In the genomic region with DNA sequence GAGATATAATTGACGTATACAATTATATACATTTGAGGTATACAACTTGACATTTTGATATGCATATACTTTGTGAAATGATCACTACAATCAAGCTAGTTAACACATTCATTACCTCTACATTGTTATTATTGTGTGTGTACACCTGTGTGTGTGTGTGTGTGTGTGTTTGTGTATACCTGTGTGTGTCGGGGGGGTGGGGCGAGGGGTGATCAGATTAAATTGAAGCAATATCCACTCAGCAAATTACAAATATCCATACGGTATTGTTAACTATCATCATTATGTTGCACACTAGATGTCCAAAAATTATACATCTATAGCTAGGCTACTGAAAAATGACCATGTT, we compare ENCODE assay signal across 37 cellular contexts. TPM values are rescaled to one million over a fixed set of nuclear protein-coding genes. Genes with fewer than 3 reads are reported as not detected.
"Had no signal": no experiment of that assay in that cellular context is flagged by ENCODE, and none has a peak within 500 bp of the region (broad histone marks: within the 10 kb centered on the region; RNA-seq: fewer than 3 reads in every experiment).

No MANE protein-coding gene starts in this region.

- FAIRE-seq: astrocyte, bronchial epithelial cell had no signal

- H3K27ac ChIP-seq: brain microvascular endothelial cell, coronary artery, dorsolateral prefrontal cortex, esophagus muscularis mucosa, foreskin keratinocyte, gastrocnemius medialis, heart left ventricle, WERI-Rb-1 had no signal

- DNase-seq: activated B cell treated with CpG ODN at 0.5 μM for 24 hours; activated CD4-positive, alpha-beta T cell treated with anti-CD3 and anti-CD28 coated beads for 48 hours; activated CD4-positive, alpha-beta T cell treated with anti-CD3 and anti-CD28 coated beads, Interleukin-2, amount 50 U/mL, for 1 hour; activated CD4-positive, alpha-beta T cell treated with anti-CD3 and anti-CD28 coated beads, Interleukin-2, amount 50 U/mL, for 48 hours; activated CD8-positive, alpha-beta memory T cell treated with anti-CD3 and anti-CD28 coated beads for 24 hours; activated CD8-positive, alpha-beta T cell treated with anti-CD3 and anti-CD28 coated beads for 36 hours; activated effector memory CD4-positive, alpha-beta T cell treated with Interleukin-2 at 50 U/mL for 16 hours; activated gamma-delta T cell treated with Interleukin-2 at 50 U/mL for 16 hours; activated naive CD4-positive, alpha-beta T cell treated with anti-CD3 and anti-CD28 coated beads, Interleukin-2, amount 50 U/mL, for 16 hours; activated naive CD4-positive, alpha-beta T cell treated with Interleukin-2 at 50 U/mL for 16 hours; activated T-cell treated with anti-CD3 and anti-CD28 coated beads, Interleukin-2, amount 50 U/mL, for 4 hours; amniotic stem cell; anterior cingulate cortex; brain microvascular endothelial cell; dorsolateral prefrontal cortex; effector memory CD4-positive, alpha-beta T cell; endodermal cell; foreskin keratinocyte; gastrocnemius medialis; glutamatergic neuron; heart left ventricle; T-helper 1 cell; T-helper 17 cell; T1000; WERI-Rb-1 had no signal

- H3K27ac Mint-ChIP-seq: activated B cell treated with CpG ODN at 0.5 μM for 24 hours; activated CD8-positive, alpha-beta T cell treated with anti-CD3 and anti-CD28 coated beads for 36 hours; activated naive CD8-positive, alpha-beta T cell; activated T-helper 17 cell treated with anti-CD3 and anti-CD28 coated beads, Interleukin-2, amount 50 U/mL, for 72 hours; dendritic cell treated with granulocyte-macrophage colony-stimulating factor and Interleukin-4, amounts not matched to agents 40 ng/mL and 50 ng/mL, for 4 days; endodermal cell; T-helper 17 cell; T-helper 2 cell treated with Interferon-gamma antibody and Interleukin-4, amounts not matched to agents 5 μg/mL and 100 μg/mL, for 36 hours had no signal

- H3K9me3 ChIP-seq: esophagus muscularis mucosa, gastrocnemius medialis, heart left ventricle had no signal

- H3K27me3 Mint-ChIP-seq: activated B cell treated with CpG ODN at 0.5 μM for 24 hours; central memory CD8-positive, alpha-beta T cell; dendritic cell treated with granulocyte-macrophage colony-stimulating factor and Interleukin-4, amounts not matched to agents 40 ng/mL and 50 ng/mL, for 4 days had no signal

- H3K4me1 ChIP-seq: esophagus muscularis mucosa, foreskin keratinocyte, gastrocnemius medialis, heart left ventricle had no signal

- H3K36me3 ChIP-seq: brain microvascular endothelial cell, esophagus muscularis mucosa, gastrocnemius medialis, heart left ventricle, WERI-Rb-1 had no signal

- H3K4me3 Mint-ChIP-seq: activated B cell treated with CpG ODN at 0.5 μM for 24 hours; activated CD8-positive, alpha-beta T cell treated with anti-CD3 and anti-CD28 coated beads for 36 hours; activated naive CD8-positive, alpha-beta T cell; activated T-cell treated with anti-CD3 and anti-CD28 coated beads, Interleukin-2, amount 50 U/mL, for 4 hours; activated T-helper 17 cell treated with anti-CD3 and anti-CD28 coated beads, Interleukin-2, amount 50 U/mL, for 72 hours; central memory CD8-positive, alpha-beta T cell; dendritic cell treated with granulocyte-macrophage colony-stimulating factor and Interleukin-4, amounts not matched to agents 40 ng/mL and 50 ng/mL, for 4 days; endodermal cell; T-helper 17 cell; T-helper 2 cell treated with Interferon-gamma antibody and Interleukin-4, amounts not matched to agents 5 μg/mL and 100 μg/mL, for 36 hours had no signal

- H3K9me3 Mint-ChIP-seq: activated B cell treated with CpG ODN at 0.5 μM for 24 hours; activated CD8-positive, alpha-beta T cell treated with anti-CD3 and anti-CD28 coated beads for 36 hours; activated T-helper 17 cell treated with anti-CD3 and anti-CD28 coated beads, Interleukin-2, amount 50 U/mL, for 72 hours; central memory CD8-positive, alpha-beta T cell; dendritic cell treated with granulocyte-macrophage colony-stimulating factor and Interleukin-4, amounts not matched to agents 40 ng/mL and 50 ng/mL, for 4 days; T-helper 2 cell treated with Interferon-gamma antibody and Interleukin-4, amounts not matched to agents 5 μg/mL and 100 μg/mL, for 36 hours had no signal

- ATAC-seq: activated CD4-positive, CD25-positive, alpha-beta regulatory T cell treated with anti-CD3 and anti-CD28 coated beads, Interleukin-2, amount 50 U/mL, for 24 hours; activated CD8-positive, alpha-beta T cell treated with anti-CD3 and anti-CD28 coated beads for 36 hours; activated T-cell treated with anti-CD3 and anti-CD28 coated beads, Interleukin-2, amount 50 U/mL, for 4 hours; activated T-helper 17 cell treated with anti-CD3 and anti-CD28 coated beads, Interleukin-2, amount 50 U/mL, for 72 hours; foreskin keratinocyte; gastrocnemius medialis; heart left ventricle; T-helper 17 cell had no signal

- H3K27me3 ChIP-seq: brain microvascular endothelial cell, gastrocnemius medialis, heart left ventricle had no signal

- H3K4me3 ChIP-seq: coronary artery, dorsolateral prefrontal cortex, esophagus muscularis mucosa, gastrocnemius medialis, heart left ventricle had no signal

- H3K4me1 Mint-ChIP-seq: activated B cell treated with CpG ODN at 0.5 μM for 24 hours; activated T-helper 17 cell treated with anti-CD3 and anti-CD28 coated beads, Interleukin-2, amount 50 U/mL, for 72 hours; central memory CD8-positive, alpha-beta T cell; T-helper 17 cell had no signal

RNA-seq across cellular contexts. Expression of gene RHAG, which starts 1.9 kb away (rescaled TPM):
- total RNA-seq: activated B cell treated with CpG ODN at 0.5 μM for 24 hours; activated CD8-positive, alpha-beta T cell treated with anti-CD3 and anti-CD28 coated beads for 36 hours; activated T-helper 17 cell treated with anti-CD3 and anti-CD28 coated beads, Interleukin-2, amount 50 U/mL, for 72 hours; astrocyte; bronchial epithelial cell; cardiac septum; endodermal cell; epithelial cell of proximal tubule; foreskin keratinocyte; T-helper 17 cell had no signal
- polyA plus RNA-seq: foreskin keratinocyte had no signal
